Comparison of ENCODE assay signal across 11 cellular contexts in the genomic region with DNA sequence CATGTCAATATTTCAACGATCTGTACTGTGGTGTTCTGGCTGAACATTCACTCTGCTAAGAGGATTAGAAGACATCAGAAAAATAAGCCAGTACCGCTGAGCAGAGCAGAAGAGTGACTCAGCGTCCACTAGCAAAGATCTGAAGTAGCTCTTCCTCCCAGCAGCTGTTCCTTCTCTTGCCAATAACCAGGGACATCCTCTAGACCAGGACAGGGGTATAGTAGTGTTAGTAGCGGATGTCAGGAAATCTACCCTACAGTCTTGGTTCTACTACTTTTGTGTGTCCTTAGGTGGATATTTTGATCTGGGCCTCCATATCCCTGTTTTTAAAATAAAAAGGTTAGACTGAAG.
DNase-seq lines count a peak whose midpoint lies in the region; ATAC-seq and TF ChIP-seq lines count a peak whose summit lies in the region.
"Had no signal": no experiment of that assay in that cellular context is flagged by ENCODE, and none has a peak within 500 bp of the region (broad histone marks: within the 10 kb centered on the region; RNA-seq: fewer than 3 reads in every experiment).

No MANE protein-coding gene starts in this region.

- H3K27ac ChIP-seq in endodermal cell (ENCODE audit: low read depth, low read length) (no peak overlapping the region), osteoblast (ENCODE audit: low read depth, low read length) (peak overlapping the region; percentile 7), ovary (no peak overlapping the region)

- H3K9me3 ChIP-seq in endodermal cell (ENCODE audit: control insufficient read depth, low read length) = peaks cover 3% of the 10 kb centered on the region
- no peaks in the 10 kb centered on the region for H3K9me3 ChIP-seq in osteoblast (ENCODE audit: low read depth, low read length)
- H3K9me3 ChIP-seq in ovary = no peaks in the 10 kb centered on the region

- peak overlapping the region; percentile 74 for H3K4me2 ChIP-seq in osteoblast (ENCODE audit: insufficient read depth, low read length)

- H3K4me1 Mint-ChIP-seq in endodermal cell = peaks cover 14% of the 10 kb centered on the region

- no peak for TF ChIP-seq POLR2A in ovary (IDR thresholded peaks at IDR 0.05)

- H3K27me3 ChIP-seq in endodermal cell (ENCODE audit: control insufficient read depth, insufficient read depth, low read length, poor library complexity, severe bottlenecking) = no peaks in the 10 kb centered on the region
- H3K27me3 ChIP-seq in osteoblast (ENCODE audit: insufficient read depth, low read length) = no peaks in the 10 kb centered on the region
- H3K27me3 ChIP-seq in ovary = no peaks in the 10 kb centered on the region

- H3K36me3 Mint-ChIP-seq in endodermal cell (ENCODE audit: low read depth) = no peaks in the 10 kb centered on the region

- WGBS in endodermal cell (ENCODE audit: insufficient coverage in 1 of 2, insufficient read length in 1 of 2), 2 experiments = 85 to 96% methylated on average over 3 to 4 of the region's 4 CpGs
- WGBS in ovary, 3 donors = 79 to 88% (median 82%) methylated on average over 4 of the region's 4 CpGs

- no peak overlapping the region for H2AFZ ChIP-seq in osteoblast (ENCODE audit: low read length)

- no peaks in the 10 kb centered on the region for H4K20me1 ChIP-seq in osteoblast (ENCODE audit: insufficient read depth, low read length)

- H3K4me3 Mint-ChIP-seq in endodermal cell = no peak overlapping the region

- H3K4me1 ChIP-seq in endodermal cell (ENCODE audit: control insufficient read depth, insufficient read depth, low read length) = no peaks in the 10 kb centered on the region
- peaks cover 9% of the 10 kb centered on the region for H3K4me1 ChIP-seq in osteoblast (ENCODE audit: insufficient read depth, low read length)
- H3K4me1 ChIP-seq in ovary (ENCODE audit: insufficient read depth) = no peaks in the 10 kb centered on the region

- TF ChIP-seq CTCF in endodermal cell (conservative IDR thresholded peaks at IDR 0.05) (no peak), osteoblast (IDR thresholded peaks at IDR 0.05; ENCODE audit: extremely low read depth, low read depth, low read length) (no peak), ovary (IDR thresholded peaks at IDR 0.05) (no peak)

- H3K27me3 Mint-ChIP-seq in endodermal cell (ENCODE audit: insufficient read depth) = no peaks in the 10 kb centered on the region

- no peaks in the 10 kb centered on the region for H3K9me3 Mint-ChIP-seq in endodermal cell

- no peak overlapping the region for H3K4me3 ChIP-seq in endodermal cell (ENCODE audit: low read length)
- H3K4me3 ChIP-seq in osteoblast (ENCODE audit: insufficient read depth, low read length) = peak overlapping the region; percentile 48
- H3K4me3 ChIP-seq in ovary = no peak overlapping the region

- peak overlapping the region; percentile 16 for H3K27ac Mint-ChIP-seq in endodermal cell

- intact Hi-C loops in ovary (cut with DNase I) = loop anchor here in 2 of 4 donors (10.0 kb wide), 1 partner anchor 336 kb away; no protein-coding TSS in a partner anchor

- DNase-seq in DMS53 treated with DMSO at 0.1 percent for 48 hours (lab: John Stamatoyannopoulos, UW; ENCODE audit: unreplicated experiment) (peak; percentile 43), MV-4-11 (lab: John Stamatoyannopoulos, UW) (peak; percentile 68), endodermal cell (no peak), osteoblast (ENCODE audit: insufficient read length, low spot score, missing footprints) (no peak), cerebellar cortex (ENCODE audit: low spot score) (no peak), NCI-H510A (lab: John Stamatoyannopoulos, UW) (no peak), ovary (no peak)
- DNase-seq: activated CD4-positive, alpha-beta T cell treated with anti-CD3 and anti-CD28 coated beads, Interleukin-2, amount 50 U/mL, for 48 hours; DMS153; stimulated activated naive CD4-positive, alpha-beta T cell treated with Interleukin-2 at 50 U/mL for 16 hours had no signal

- no peaks in the 10 kb centered on the region for H3K36me3 ChIP-seq in endodermal cell (ENCODE audit: control insufficient read depth, insufficient read depth, low read length)
- H3K36me3 ChIP-seq in osteoblast (ENCODE audit: insufficient read depth, low read length) = no peaks in the 10 kb centered on the region
- H3K36me3 ChIP-seq in ovary = no peaks in the 10 kb centered on the region

- no peak for TF ChIP-seq EP300 in ovary (IDR thresholded peaks at IDR 0.05)

- ATAC-seq in HG02840 (IDR thresholded peaks at IDR 0.05; ENCODE audit: low FRiP score, unreplicated experiment) = no peak

- no peaks in the 10 kb centered on the region for H3K79me2 ChIP-seq in osteoblast (ENCODE audit: insufficient read depth, low read length)

- H3K9ac ChIP-seq in endodermal cell (ENCODE audit: extremely low read depth, low read length, poor library complexity, severe bottlenecking) = no peak overlapping the region

Comparison
In these comparisons a context has a peak if more than half of its experiments do, and no peak if none do; other contexts are left out.
1. DNase-seq: peak in DMS53 treated with DMSO at 0.1 percent for 48 hours (single experiment) and MV-4-11 (single experiment); none in endodermal cell (single experiment), osteoblast (single experiment), cerebellar cortex (single experiment), NCI-H510A (single experiment) and ovary (0 of 5).